ENCODE assay signal across 8 cellular contexts in the genomic region with DNA sequence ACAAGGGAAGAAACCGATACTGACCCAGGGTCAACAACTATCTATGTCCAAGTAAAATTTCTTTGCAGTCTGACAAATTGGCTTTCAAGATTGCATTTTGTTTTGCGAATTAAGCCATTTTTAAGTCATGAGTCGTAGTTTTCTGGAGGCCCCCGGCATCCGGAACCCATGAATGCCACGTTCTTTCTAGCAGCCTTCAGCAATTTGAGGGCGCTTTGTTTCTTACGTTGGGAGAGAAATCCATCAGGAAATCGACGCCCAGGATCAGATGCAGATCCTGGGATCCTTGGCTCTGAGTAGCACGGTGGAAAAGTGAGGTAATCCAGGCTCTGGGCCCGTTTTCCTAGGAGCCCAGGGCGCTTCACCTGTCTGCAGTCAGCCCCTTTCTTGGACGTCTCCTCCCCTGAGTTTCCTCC. TPM values are rescaled to one million over a fixed set of nuclear protein-coding genes. Genes with fewer than 3 reads are reported as not detected.
DNase-seq lines count a peak whose midpoint lies in the region; TF ChIP-seq lines count a peak whose summit lies in the region.

No MANE protein-coding gene starts in this region.

- H3K9me3 ChIP-seq in HEK293 (ENCODE audit: control insufficient read depth, insufficient read depth, low read depth, low read length) (no peaks in the 10 kb centered on the region), sigmoid colon (no peaks in the 10 kb centered on the region)

- 1 to 2% methylated on average over 14 of the region's 14 CpGs for WGBS in sigmoid colon, 2 donors

- DNase-seq in NCI-H345 treated with DMSO at 0.1 percent for 48 hours (lab: John Stamatoyannopoulos, UW; ENCODE audit: unreplicated experiment) (peak; percentile 76), NCI-H345 (lab: John Stamatoyannopoulos, UW) (no peak), RPMI8226 (peak; percentile 15), foreskin fibroblast (peak in 1 of 2 donors; percentile 71), sigmoid colon (no peak), GDM1 (lab: John Stamatoyannopoulos, UW) (no peak), NCI-H82 treated with DMSO at 0.1 percent for 48 hours (lab: John Stamatoyannopoulos, UW; ENCODE audit: unreplicated experiment) (no peak)

- H3K27ac ChIP-seq in HEK293 (ENCODE audit: extremely low read depth, low read depth, low read length) (peak overlapping the region; percentile 78), sigmoid colon (peak overlapping the region; percentile 77 to 92 (median 86))

- POLR2A ChIA-PET in HEK293 (lab: Yijun Ruan, JAX) = interaction anchor here (0.6 to 1.2 kb wide), 6 partner anchors 10 to 255 kb away, joined by 3 to 4 read pairs (median 3); a partner anchor contains a TSS

- H3K27me3 ChIP-seq in sigmoid colon = no peaks in the 10 kb centered on the region

- H3K4me3 ChIP-seq in HEK293 (ENCODE audit: low read depth, low read length) (peak overlapping the region; percentile 92), foreskin fibroblast (ENCODE audit: low read depth in 1 of 2, low read length in 2 of 2) (peak overlapping the region; percentile 92 to 96), sigmoid colon (peak overlapping the region; percentile 74 to 96 (median 88))

- intact Hi-C loops in sigmoid colon (cut with DNase I) = loop anchor here (2.0 kb wide), 2 partner anchors 39 to 107 kb away; a partner anchor contains a TSS

- peaks cover 7% of the 10 kb centered on the region for H3K4me1 ChIP-seq in HEK293 (ENCODE audit: control insufficient read depth, insufficient read depth, low read length)
- H3K4me1 ChIP-seq in sigmoid colon = peaks cover 0 to 20% (median 8%) of the 10 kb centered on the region in 4 donors

- CTCF ChIA-PET in HEK293 (lab: Yijun Ruan, JAX) = interaction anchor here (1.2 to 1.6 kb wide), 2 partner anchors 39 to 211 kb away, joined by 4 to 7 read pairs; a partner anchor contains a TSS

- no peak for TF ChIP-seq POLR2A in sigmoid colon (IDR thresholded peaks at IDR 0.05)

- TF ChIP-seq EP300 in sigmoid colon (IDR thresholded peaks at IDR 0.05) = no peak

- H3K36me3 ChIP-seq in HEK293 (ENCODE audit: control insufficient read depth in 2 of 2, insufficient read depth in 1 of 2, low read length in 2 of 2) (peaks cover 0 to 2% of the 10 kb centered on the region in 2 experiments; a peak in 1 of 3 replicates), sigmoid colon (no peaks in the 10 kb centered on the region)

- TF ChIP-seq CTCF in HEK293 (tag by site-specific recombination; IDR thresholded peaks at IDR 0.05) (no peak), foreskin fibroblast (IDR thresholded peaks at IDR 0.05; ENCODE audit: low read depth, low read length) (no peak), sigmoid colon (IDR thresholded peaks at IDR 0.05) (no peak)

TF ChIP-seq in HEK293, 187 proteins besides CTCF, POLR2A, EP300 and RAD21:
- TF ChIP-seq SP3 (tag by site-specific recombination; IDR thresholded peaks at IDR 0.05) = 0 out of 2 replicates have a peak, but pooled peaks have one; percentile 70
- TF ChIP-seq ZBTB8A (tag by site-specific recombination; IDR thresholded peaks at IDR 0.05) = peak; percentile 95
- peak; percentile 82; the same call in 1 of the 2 replicates for TF ChIP-seq IKZF3 (tag by site-specific recombination; IDR thresholded peaks at IDR 0.05)
- TF ChIP-seq HOXA7 (CRISPR knock-in tag; IDR thresholded peaks at IDR 0.05; ENCODE audit: borderline replicate concordance) = no peak
- TF ChIP-seq, protein P1, sequence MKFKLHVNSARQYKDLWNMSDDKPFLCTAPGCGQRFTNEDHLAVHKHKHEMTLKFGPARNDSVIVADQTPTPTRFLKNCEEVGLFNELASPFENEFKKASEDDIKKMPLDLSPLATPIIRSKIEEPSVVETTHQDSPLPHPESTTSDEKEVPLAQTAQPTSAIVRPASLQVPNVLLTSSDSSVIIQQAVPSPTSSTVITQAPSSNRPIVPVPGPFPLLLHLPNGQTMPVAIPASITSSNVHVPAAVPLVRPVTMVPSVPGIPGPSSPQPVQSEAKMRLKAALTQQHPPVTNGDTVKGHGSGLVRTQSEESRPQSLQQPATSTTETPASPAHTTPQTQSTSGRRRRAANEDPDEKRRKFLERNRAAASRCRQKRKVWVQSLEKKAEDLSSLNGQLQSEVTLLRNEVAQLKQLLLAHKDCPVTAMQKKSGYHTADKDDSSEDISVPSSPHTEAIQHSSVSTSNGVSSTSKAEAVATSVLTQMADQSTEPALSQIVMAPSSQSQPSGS (tag by site-specific recombination; IDR thresholded peaks at IDR 0.05; ENCODE audit: low read depth) = peak; percentile 25; the same call in 1 of the 2 replicates
- TF ChIP-seq ZBTB48 (tag by site-specific recombination; IDR thresholded peaks at IDR 0.05) = peak; percentile 90; the same call in 1 of the 2 replicates
- TF ChIP-seq ZSCAN30 (tag by site-specific recombination; IDR thresholded peaks at IDR 0.05) = 0 out of 2 replicates have a peak, but pooled peaks have one; percentile 10
- TF ChIP-seq ZNF623 (tag by site-specific recombination; IDR thresholded peaks at IDR 0.05) = 0 out of 2 replicates have a peak, but pooled peaks have one; percentile 22
- no peak for TF ChIP-seq ZNF266 (tag by site-specific recombination; IDR thresholded peaks at IDR 0.05; ENCODE audit: low read depth)
- TF ChIP-seq ZBTB21 (tag by site-specific recombination; IDR thresholded peaks at IDR 0.05) = no peak

RNA-seq across cellular contexts. Expression of a gene that starts 0.3 kb away (rescaled TPM):
- 1 to 10 TPM; 6.8 to 7.7 (median 7.4) TPM for total RNA-seq in sigmoid colon
- polyA plus RNA-seq in sigmoid colon = 100 to 1,000 TPM; 144 to 529 (median 303) TPM

RNA-seq across cellular contexts. Expression of a gene that starts 40.2 kb away (rescaled TPM):
- 10 to 100 TPM; 26.3 to 53.7 (median 27.9) TPM for total RNA-seq in sigmoid colon
- 10 to 100 TPM; 12.6 to 22.6 (median 13.9) TPM for polyA plus RNA-seq in sigmoid colon

Comparison
In these comparisons a context has a peak if more than half of its experiments do, and no peak if none do; other contexts are left out.
1. DNase-seq: peak in NCI-H345 treated with DMSO at 0.1 percent for 48 hours (single experiment) and RPMI8226 (single experiment); none in NCI-H345 (single experiment), sigmoid colon (single experiment), GDM1 (single experiment) and NCI-H82 treated with DMSO at 0.1 percent for 48 hours (single experiment).
2. Peak in every context shown above with its lines, with median percentiles within 50 percentile points of each other: H3K4me3 ChIP-seq.